ENCODE assay signal across 9 cellular contexts in genomic region chr12:53102883-53103807, GRCh38. TPM values are rescaled to one million over a fixed set of nuclear protein-coding genes. Genes with fewer than 3 reads are reported as not detected.
A peak's percentile ranks its signal among the peaks of the same experiment; 100 is the strongest.
DNase-seq lines count a peak whose midpoint lies in the region; ATAC-seq and TF ChIP-seq lines count a peak whose summit lies in the region.
"Had no signal": no experiment of that assay in that cellular context is flagged by ENCODE, and none has a peak within 500 bp of the region (broad histone marks: within the 10 kb centered on the region; RNA-seq: fewer than 3 reads in every experiment).

A gene with protein sequence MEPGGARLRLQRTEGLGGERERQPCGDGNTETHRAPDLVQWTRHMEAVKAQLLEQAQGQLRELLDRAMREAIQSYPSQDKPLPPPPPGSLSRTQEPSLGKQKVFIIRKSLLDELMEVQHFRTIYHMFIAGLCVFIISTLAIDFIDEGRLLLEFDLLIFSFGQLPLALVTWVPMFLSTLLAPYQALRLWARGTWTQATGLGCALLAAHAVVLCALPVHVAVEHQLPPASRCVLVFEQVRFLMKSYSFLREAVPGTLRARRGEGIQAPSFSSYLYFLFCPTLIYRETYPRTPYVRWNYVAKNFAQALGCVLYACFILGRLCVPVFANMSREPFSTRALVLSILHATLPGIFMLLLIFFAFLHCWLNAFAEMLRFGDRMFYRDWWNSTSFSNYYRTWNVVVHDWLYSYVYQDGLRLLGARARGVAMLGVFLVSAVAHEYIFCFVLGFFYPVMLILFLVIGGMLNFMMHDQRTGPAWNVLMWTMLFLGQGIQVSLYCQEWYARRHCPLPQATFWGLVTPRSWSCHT (plus strand): TSS chr12:53103486. CDS start chr12:53103578, 92 bp downstream.

- peak within 1 kb of the TSS; percentile 68 for H3K27ac Mint-ChIP-seq in activated CD4-positive, alpha-beta T cell treated with anti-CD3 and anti-CD28 coated beads for 36 hours
- H3K27ac Mint-ChIP-seq in dendritic cell treated with granulocyte-macrophage colony-stimulating factor and Interleukin-4, amounts not matched to agents 40 ng/mL and 50 ng/mL, for 4 days, result peak within 1 kb of the TSS; percentile 82
- H3K27ac Mint-ChIP-seq in stimulated activated effector memory CD8-positive, alpha-beta T cell treated with anti-CD3 and anti-CD28 coated beads, Interleukin-12 subunit alpha, Interleukin-12 subunit beta, amount 100 ng/mL, for 72 hours, result peak within 1 kb of the TSS; percentile 94

- DNase-seq in activated CD4-positive, alpha-beta T cell treated with anti-CD3 and anti-CD28 coated beads for 36 hours, result peak; percentile 72
- DNase-seq in activated CD4-positive, alpha-beta T cell treated with anti-CD3 and anti-CD28 coated beads for 1 hour, result no peak
- peak; percentile 79 for DNase-seq in OCI-LY7 (ENCODE audit: low spot score)
- DNase-seq in stimulated activated effector memory CD8-positive, alpha-beta T cell treated with anti-CD3 and anti-CD28 coated beads, Interleukin-12 subunit alpha, Interleukin-12 subunit beta, amount 100 ng/mL, for 72 hours (ENCODE audit: low spot score in 2 of 2), result peak; percentile 21 to 72
- no peak for DNase-seq in GM19238 (ENCODE audit: insufficient read length, low spot score)

- no peak within 1 kb of the TSS for H3K4me3 Mint-ChIP-seq in activated CD4-positive, alpha-beta T cell treated with anti-CD3 and anti-CD28 coated beads for 36 hours
- no peak within 1 kb of the TSS for H3K4me3 Mint-ChIP-seq in dendritic cell treated with granulocyte-macrophage colony-stimulating factor and Interleukin-4, amounts not matched to agents 40 ng/mL and 50 ng/mL, for 4 days
- peak within 1 kb of the TSS; percentile 68 for H3K4me3 Mint-ChIP-seq in stimulated activated effector memory CD8-positive, alpha-beta T cell treated with anti-CD3 and anti-CD28 coated beads, Interleukin-12 subunit alpha, Interleukin-12 subunit beta, amount 100 ng/mL, for 72 hours

- intact Hi-C loops in activated CD4-positive, alpha-beta T cell treated with anti-CD3 and anti-CD28 coated beads for 36 hours (cut with DNase I, micrococcal nuclease), result no loop called here
- intact Hi-C loops in OCI-LY7 (cut with micrococcal nuclease; ENCODE audit: unreplicated experiment), result no loop called here
- intact Hi-C loops in dendritic cell treated with granulocyte-macrophage colony-stimulating factor and Interleukin-4, amounts not matched to agents 40 ng/mL and 50 ng/mL, for 4 days (cut with micrococcal nuclease), result no loop called here

- no peaks in the 10 kb centered on the region for H3K27me3 Mint-ChIP-seq in activated CD4-positive, alpha-beta T cell treated with anti-CD3 and anti-CD28 coated beads for 36 hours
- peaks cover 13% of the 10 kb centered on the region for H3K27me3 Mint-ChIP-seq in dendritic cell treated with granulocyte-macrophage colony-stimulating factor and Interleukin-4, amounts not matched to agents 40 ng/mL and 50 ng/mL, for 4 days

- no TSS peak for BruUV-seq in OCI-LY7 (replicated peaks; lab: Mats Ljungman, UMichigan)

- peaks cover 36% of the 10 kb centered on the region for H3K4me1 ChIP-seq in OCI-LY7 (ENCODE audit: insufficient read depth, low read length, poor library complexity, severe bottlenecking)

- no peaks in the 10 kb centered on the region for H3K36me3 ChIP-seq in OCI-LY7 (ENCODE audit: insufficient read depth, low read length)

- TF ChIP-seq CTCF in OCI-LY7 (conservative IDR thresholded peaks at IDR 0.05; ENCODE audit: low read length), result no peak

- H3K79me2 ChIP-seq in OCI-LY7 (ENCODE audit: insufficient read depth, low read depth, low read length), result no peaks in the 10 kb centered on the region

- CTCF ChIA-PET in activated CD4-positive, alpha-beta T cell treated with anti-CD3 and anti-CD28 coated beads for 36 hours (lab: Charles Lee), result interaction anchor here (0.6 to 7.5 kb wide), 25 partner anchors 12 to 853 kb away, joined by 3 to 277 read pairs (median 4); partner anchors contain the start of genes AAAS, PFDN5 and SPRYD3
- CTCF ChIA-PET in OCI-LY7 (lab: Charles Lee; ENCODE audit: unreplicated experiment), result interaction anchor here (1.0 to 2.2 kb wide), 4 partner anchors 16 to 42 kb away, joined by 4 to 13 read pairs (median 5); partner anchors contain the start of gene SPRYD3

- no peaks in the 10 kb centered on the region for H3K9me3 Mint-ChIP-seq in activated CD4-positive, alpha-beta T cell treated with anti-CD3 and anti-CD28 coated beads for 36 hours (ENCODE audit: low read depth)
- H3K9me3 Mint-ChIP-seq in dendritic cell treated with granulocyte-macrophage colony-stimulating factor and Interleukin-4, amounts not matched to agents 40 ng/mL and 50 ng/mL, for 4 days, result no peaks in the 10 kb centered on the region
- H3K9me3 Mint-ChIP-seq in stimulated activated effector memory CD8-positive, alpha-beta T cell treated with anti-CD3 and anti-CD28 coated beads, Interleukin-12 subunit alpha, Interleukin-12 subunit beta, amount 100 ng/mL, for 72 hours, result no peaks in the 10 kb centered on the region

- H2AFZ ChIP-seq in OCI-LY7 (ENCODE audit: low read length), result peak within 1 kb of the TSS; percentile 74

- ATAC-seq in activated CD4-positive, alpha-beta T cell treated with anti-CD3 and anti-CD28 coated beads for 36 hours, result peak; percentile 80
- peak; percentile 89 for ATAC-seq in stimulated activated effector memory CD8-positive, alpha-beta T cell treated with anti-CD3 and anti-CD28 coated beads, Interleukin-12 subunit alpha, Interleukin-12 subunit beta, amount 100 ng/mL, for 72 hours
- ATAC-seq in GM21367 (IDR thresholded peaks at IDR 0.05; ENCODE audit: unreplicated experiment), result no peak
- no peak for ATAC-seq in HG03442 (IDR thresholded peaks at IDR 0.05; ENCODE audit: unreplicated experiment)

- H3K4me3 ChIP-seq in OCI-LY7 (ENCODE audit: low read depth, low read length, poor library complexity, severe bottlenecking), result peak within 1 kb of the TSS; percentile 29
- H3K4me3 ChIP-seq: SK-N-MC had no signal

- no peaks in the 10 kb centered on the region for H3K9me3 ChIP-seq in OCI-LY7 (ENCODE audit: low read length)

- H3K36me3 Mint-ChIP-seq in activated CD4-positive, alpha-beta T cell treated with anti-CD3 and anti-CD28 coated beads for 36 hours (ENCODE audit: low read depth), result no peaks in the 10 kb centered on the region
- H3K36me3 Mint-ChIP-seq in dendritic cell treated with granulocyte-macrophage colony-stimulating factor and Interleukin-4, amounts not matched to agents 40 ng/mL and 50 ng/mL, for 4 days (ENCODE audit: low read depth), result no peaks in the 10 kb centered on the region
- H3K36me3 Mint-ChIP-seq in stimulated activated effector memory CD8-positive, alpha-beta T cell treated with anti-CD3 and anti-CD28 coated beads, Interleukin-12 subunit alpha, Interleukin-12 subunit beta, amount 100 ng/mL, for 72 hours, result peaks cover 6% of the 10 kb centered on the region

- H3K4me1 Mint-ChIP-seq in activated CD4-positive, alpha-beta T cell treated with anti-CD3 and anti-CD28 coated beads for 36 hours, result peaks cover 34% of the 10 kb centered on the region
- peaks cover 49% of the 10 kb centered on the region for H3K4me1 Mint-ChIP-seq in dendritic cell treated with granulocyte-macrophage colony-stimulating factor and Interleukin-4, amounts not matched to agents 40 ng/mL and 50 ng/mL, for 4 days (ENCODE audit: low read depth)
- H3K4me1 Mint-ChIP-seq in stimulated activated effector memory CD8-positive, alpha-beta T cell treated with anti-CD3 and anti-CD28 coated beads, Interleukin-12 subunit alpha, Interleukin-12 subunit beta, amount 100 ng/mL, for 72 hours, result peaks cover 53% of the 10 kb centered on the region

- H3K27ac ChIP-seq in OCI-LY7 (ENCODE audit: low read depth, low read length, poor library complexity, severe bottlenecking), result peak within 1 kb of the TSS; percentile 60
- H3K27ac ChIP-seq: SK-N-MC had no signal

- POLR2A ChIA-PET in activated CD4-positive, alpha-beta T cell treated with anti-CD3 and anti-CD28 coated beads for 36 hours (lab: Charles Lee), result interaction anchor here (0.6 to 1.7 kb wide), 3 partner anchors 24 to 117 kb away, joined by 4 to 7 read pairs (median 4); partner anchors contain the start of gene SPRYD3
- POLR2A ChIA-PET in OCI-LY7 (lab: Charles Lee), result interaction anchor here (0.5 to 3.2 kb wide), 13 partner anchors 8 to 825 kb away, joined by 3 to 29 read pairs (median 3); partner anchors contain the start of genes SPRYD3 and TARBP2

- peak within 1 kb of the TSS; percentile 67 for H3K4me2 ChIP-seq in OCI-LY7 (ENCODE audit: low read length)

- H3K9me2 ChIP-seq in OCI-LY7 (ENCODE audit: insufficient read depth, low read length), result no peaks in the 10 kb centered on the region

- H4K20me1 ChIP-seq in OCI-LY7 (ENCODE audit: insufficient read depth, low read length), result no peaks in the 10 kb centered on the region

RNA-seq across cellular contexts. Expression of the gene that starts here (rescaled TPM):
- total RNA-seq in activated CD4-positive, alpha-beta T cell treated with anti-CD3 and anti-CD28 coated beads for 36 hours, result under 1 TPM; 0.57 to 0.79 TPM
- total RNA-seq in OCI-LY7 (2014; rRNA removed; shearing (Covaris generic)), result 0.06 and 0.08 TPM in 2 replicates
- total RNA-seq in OCI-LY7 (2022), result 1.2 and 1.8 TPM in 2 replicates

Comparison
In these comparisons a context has a peak if more than half of its experiments do, and no peak if none do; other contexts are left out.
1. Peak in DNase-seq and ATAC-seq in activated CD4-positive, alpha-beta T cell treated with anti-CD3 and anti-CD28 coated beads for 36 hours; RNA of the gene not detected or under 1 TPM.
2. DNase-seq: peak in OCI-LY7 (single experiment) and stimulated activated effector memory CD8-positive, alpha-beta T cell treated with anti-CD3 and anti-CD28 coated beads, Interleukin-12 subunit alpha, Interleukin-12 subunit beta, amount 100 ng/mL, for 72 hours (2 of 2); none in activated CD4-positive, alpha-beta T cell treated with anti-CD3 and anti-CD28 coated beads for 1 hour (single experiment) and GM19238 (single experiment).
3. Peak in every context shown above with its lines, with median percentiles within 50 percentile points of each other: H3K27ac Mint-ChIP-seq.